In the genomic region with DNA sequence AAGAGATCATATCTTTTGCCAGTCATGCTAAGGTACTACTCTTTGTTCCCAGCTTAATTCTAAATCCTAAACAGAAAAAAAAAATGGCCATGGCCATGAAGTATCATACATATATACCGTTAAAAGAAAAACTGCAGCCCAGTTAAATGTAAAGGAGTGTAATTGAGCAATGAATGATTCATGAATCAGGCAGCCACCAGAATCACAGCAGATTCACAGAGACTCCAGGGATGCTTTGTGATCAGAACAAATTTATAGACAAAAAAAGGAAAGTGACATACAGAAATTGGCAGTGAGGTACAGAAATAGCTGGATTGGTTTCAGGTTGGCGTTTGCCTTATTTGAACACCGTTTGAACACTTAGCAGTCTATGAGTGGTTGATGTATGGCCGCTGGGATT, we compare ENCODE assay signal across 2 cellular contexts.
TF ChIP-seq lines count a peak whose summit lies in the region.

No MANE protein-coding gene starts in this region.

TF ChIP-seq in SK-N-SH, 30 proteins besides CTCF, POLR2A, EP300 and RAD21:
- TF ChIP-seq, protein P1, sequence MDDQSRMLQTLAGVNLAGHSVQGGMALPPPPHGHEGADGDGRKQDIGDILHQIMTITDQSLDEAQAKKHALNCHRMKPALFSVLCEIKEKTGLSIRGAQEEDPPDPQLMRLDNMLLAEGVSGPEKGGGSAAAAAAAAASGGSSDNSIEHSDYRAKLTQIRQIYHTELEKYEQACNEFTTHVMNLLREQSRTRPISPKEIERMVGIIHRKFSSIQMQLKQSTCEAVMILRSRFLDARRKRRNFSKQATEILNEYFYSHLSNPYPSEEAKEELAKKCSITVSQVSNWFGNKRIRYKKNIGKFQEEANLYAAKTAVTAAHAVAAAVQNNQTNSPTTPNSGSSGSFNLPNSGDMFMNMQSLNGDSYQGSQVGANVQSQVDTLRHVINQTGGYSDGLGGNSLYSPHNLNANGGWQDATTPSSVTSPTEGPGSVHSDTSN (IDR thresholded peaks at IDR 0.05) = no peak
- TF ChIP-seq EZH2phosphoT487 (IDR thresholded peaks at IDR 0.05; ENCODE audit: borderline replicate concordance, low read depth) (no peak), IRF3 (IDR thresholded peaks at IDR 0.05; ENCODE audit: low read depth, low read length) (no peak), NRF1 (IDR thresholded peaks at IDR 0.05; ENCODE audit: low read depth, low read length) (no peak), POLR2AphosphoS5 (IDR thresholded peaks at IDR 0.05; ENCODE audit: low read depth, low read length) (no peak), FOXM1 (IDR thresholded peaks at IDR 0.05; ENCODE audit: low read depth) (no peak), ELF1 (IDR thresholded peaks at IDR 0.05) (no peak), TEAD4 (IDR thresholded peaks at IDR 0.05; ENCODE audit: borderline replicate concordance, insufficient read depth) (no peak), RCOR1 (IDR thresholded peaks at IDR 0.05; ENCODE audit: low read length) (no peak), GATA2 (CRISPR knock-in tag; IDR thresholded peaks at IDR 0.05) (no peak), YY1 (IDR thresholded peaks at IDR 0.05; ENCODE audit: low read depth) (no peak), MXI1 (IDR thresholded peaks at IDR 0.05; ENCODE audit: low read depth, low read length) (no peak), RFX5 (IDR thresholded peaks at IDR 0.05; ENCODE audit: low read length) (no peak), RXRA (IDR thresholded peaks at IDR 0.05; ENCODE audit: borderline replicate concordance, low read depth) (no peak), SMC3 (IDR thresholded peaks at IDR 0.05; ENCODE audit: low read depth, low read length) (no peak), FOSL2 (IDR thresholded peaks at IDR 0.05; ENCODE audit: borderline replicate concordance, low read depth) (peak; percentile 47), TAF1 (IDR thresholded peaks at IDR 0.05; ENCODE audit: borderline replicate concordance, low read depth, low read length) (no peak), JUND (IDR thresholded peaks at IDR 0.05) (peak; percentile 15; the same call in 1 of the 2 replicates), MEF2A (IDR thresholded peaks at IDR 0.05; ENCODE audit: borderline replicate concordance, low read depth) (no peak), TCF12 (IDR thresholded peaks at IDR 0.05) (peak; percentile 7; the same call in 1 of the 2 replicates), CHD2 (IDR thresholded peaks at IDR 0.05; ENCODE audit: low read length, partially characterized antibody) (no peak), USF2 (IDR thresholded peaks at IDR 0.05; ENCODE audit: borderline replicate concordance, low read depth, low read length) (no peak)
- TF ChIP-seq, protein P2, sequence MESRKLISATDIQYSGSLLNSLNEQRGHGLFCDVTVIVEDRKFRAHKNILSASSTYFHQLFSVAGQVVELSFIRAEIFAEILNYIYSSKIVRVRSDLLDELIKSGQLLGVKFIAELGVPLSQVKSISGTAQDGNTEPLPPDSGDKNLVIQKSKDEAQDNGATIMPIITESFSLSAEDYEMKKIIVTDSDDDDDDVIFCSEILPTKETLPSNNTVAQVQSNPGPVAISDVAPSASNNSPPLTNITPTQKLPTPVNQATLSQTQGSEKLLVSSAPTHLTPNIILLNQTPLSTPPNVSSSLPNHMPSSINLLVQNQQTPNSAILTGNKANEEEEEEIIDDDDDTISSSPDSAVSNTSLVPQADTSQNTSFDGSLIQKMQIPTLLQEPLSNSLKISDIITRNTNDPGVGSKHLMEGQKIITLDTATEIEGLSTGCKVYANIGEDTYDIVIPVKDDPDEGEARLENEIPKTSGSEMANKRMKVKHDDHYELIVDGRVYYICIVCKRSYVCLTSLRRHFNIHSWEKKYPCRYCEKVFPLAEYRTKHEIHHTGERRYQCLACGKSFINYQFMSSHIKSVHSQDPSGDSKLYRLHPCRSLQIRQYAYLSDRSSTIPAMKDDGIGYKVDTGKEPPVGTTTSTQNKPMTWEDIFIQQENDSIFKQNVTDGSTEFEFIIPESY (IDR thresholded peaks at IDR 0.05; ENCODE audit: borderline replicate concordance, low read depth) = no peak
- TF ChIP-seq, protein P3, sequence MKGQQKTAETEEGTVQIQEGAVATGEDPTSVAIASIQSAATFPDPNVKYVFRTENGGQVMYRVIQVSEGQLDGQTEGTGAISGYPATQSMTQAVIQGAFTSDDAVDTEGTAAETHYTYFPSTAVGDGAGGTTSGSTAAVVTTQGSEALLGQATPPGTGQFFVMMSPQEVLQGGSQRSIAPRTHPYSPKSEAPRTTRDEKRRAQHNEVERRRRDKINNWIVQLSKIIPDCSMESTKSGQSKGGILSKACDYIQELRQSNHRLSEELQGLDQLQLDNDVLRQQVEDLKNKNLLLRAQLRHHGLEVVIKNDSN (IDR thresholded peaks at IDR 0.05; ENCODE audit: borderline replicate concordance, low read depth) = no peak
- TF ChIP-seq, protein P4, sequence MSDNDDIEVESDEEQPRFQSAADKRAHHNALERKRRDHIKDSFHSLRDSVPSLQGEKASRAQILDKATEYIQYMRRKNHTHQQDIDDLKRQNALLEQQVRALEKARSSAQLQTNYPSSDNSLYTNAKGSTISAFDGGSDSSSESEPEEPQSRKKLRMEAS (IDR thresholded peaks at IDR 0.05; ENCODE audit: low read depth) = no peak

TF ChIP-seq in SK-N-SH treated with all-trans-retinoic acid at 6 μM for 48 hours, 23 proteins besides CTCF, POLR2A, EP300 and RAD21 (continued from another document):
- TF ChIP-seq, protein P5, sequence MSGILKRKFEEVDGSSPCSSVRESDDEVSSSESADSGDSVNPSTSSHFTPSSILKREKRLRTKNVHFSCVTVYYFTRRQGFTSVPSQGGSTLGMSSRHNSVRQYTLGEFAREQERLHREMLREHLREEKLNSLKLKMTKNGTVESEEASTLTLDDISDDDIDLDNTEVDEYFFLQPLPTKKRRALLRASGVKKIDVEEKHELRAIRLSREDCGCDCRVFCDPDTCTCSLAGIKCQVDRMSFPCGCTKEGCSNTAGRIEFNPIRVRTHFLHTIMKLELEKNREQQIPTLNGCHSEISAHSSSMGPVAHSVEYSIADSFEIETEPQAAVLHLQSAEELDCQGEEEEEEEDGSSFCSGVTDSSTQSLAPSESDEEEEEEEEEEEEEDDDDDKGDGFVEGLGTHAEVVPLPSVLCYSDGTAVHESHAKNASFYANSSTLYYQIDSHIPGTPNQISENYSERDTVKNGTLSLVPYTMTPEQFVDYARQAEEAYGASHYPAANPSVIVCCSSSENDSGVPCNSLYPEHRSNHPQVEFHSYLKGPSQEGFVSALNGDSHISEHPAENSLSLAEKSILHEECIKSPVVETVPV (CRISPR knock-in tag; IDR thresholded peaks at IDR 0.05) = no peak
- no peak for TF ChIP-seq TSHZ2 (CRISPR knock-in tag; IDR thresholded peaks at IDR 0.05)
